In the genomic region with DNA sequence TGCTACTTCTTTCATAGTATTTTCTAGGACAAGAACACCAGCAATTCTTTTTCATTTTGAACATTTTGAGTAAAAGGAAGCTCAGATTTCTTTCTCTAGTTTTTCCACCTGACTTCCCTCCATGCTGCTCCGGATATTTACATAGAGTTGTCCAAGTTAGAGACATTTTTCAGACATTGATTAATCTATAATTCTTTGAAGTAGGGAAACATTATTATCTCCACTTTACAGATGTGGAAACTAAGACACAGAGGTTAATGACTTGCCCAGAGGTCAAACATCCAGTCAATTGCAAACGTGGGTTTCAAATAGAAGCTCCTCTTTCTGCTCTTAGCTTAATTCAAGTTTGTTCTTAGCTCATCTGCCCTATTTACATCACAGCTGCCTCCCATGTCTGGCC, we compare ENCODE assay signal across 30 cellular contexts.
"Had no signal": no experiment of that assay in that cellular context is flagged by ENCODE, and none has a peak within 500 bp of the region (broad histone marks: within the 10 kb centered on the region; RNA-seq: fewer than 3 reads in every experiment).

No MANE protein-coding gene starts in this region.

- H3K36me3 Mint-ChIP-seq: activated naive CD8-positive, alpha-beta T cell had no signal

- H3K27me3 ChIP-seq: dorsolateral prefrontal cortex had no signal

- H3K27ac Mint-ChIP-seq: activated CD8-positive, alpha-beta T cell treated with anti-CD3 and anti-CD28 coated beads for 36 hours; activated naive CD8-positive, alpha-beta T cell; activated T-helper 17 cell treated with anti-CD3 and anti-CD28 coated beads, Interleukin-2, amount 50 U/mL, for 72 hours; dendritic cell treated with granulocyte-macrophage colony-stimulating factor and Interleukin-4, amounts not matched to agents 40 ng/mL and 50 ng/mL, for 4 days; endodermal cell; T-helper 17 cell; T-helper 2 cell treated with Interferon-gamma antibody and Interleukin-4, amounts not matched to agents 5 μg/mL and 100 μg/mL, for 36 hours had no signal

- H3K9me3 ChIP-seq: esophagus squamous epithelium, gastroesophageal sphincter had no signal

- H3K4me1 ChIP-seq: esophagus squamous epithelium, gastroesophageal sphincter had no signal

- H3K4me1 Mint-ChIP-seq: central memory CD8-positive, alpha-beta T cell; endodermal cell; T-helper 17 cell had no signal

- ATAC-seq: activated CD8-positive, alpha-beta T cell treated with anti-CD3 and anti-CD28 coated beads for 36 hours; activated T-cell treated with anti-CD3 and anti-CD28 coated beads, Interleukin-2, amount 50 U/mL, for 4 hours; activated T-helper 17 cell treated with anti-CD3 and anti-CD28 coated beads, Interleukin-2, amount 50 U/mL, for 72 hours; gastroesophageal sphincter; T-helper 17 cell had no signal

- DNase-seq: activated CD4-positive, alpha-beta T cell treated with anti-CD3 and anti-CD28 coated beads for 1 hour; activated CD4-positive, alpha-beta T cell treated with anti-CD3 and anti-CD28 coated beads for 4 hours; activated CD4-positive, alpha-beta T cell treated with anti-CD3 and anti-CD28 coated beads, Interleukin-2, amount 50 U/mL, for 1 hour; activated CD4-positive, alpha-beta T cell treated with anti-CD3 and anti-CD28 coated beads, Interleukin-2, amount 50 U/mL, for 48 hours; activated CD8-positive, alpha-beta memory T cell treated with anti-CD3 and anti-CD28 coated beads for 24 hours; activated CD8-positive, alpha-beta T cell treated with anti-CD3 and anti-CD28 coated beads for 36 hours; activated effector memory CD4-positive, alpha-beta T cell treated with Interleukin-2 at 50 U/mL for 16 hours; activated gamma-delta T cell treated with Interleukin-2 at 50 U/mL for 16 hours; activated naive CD4-positive, alpha-beta T cell treated with anti-CD3 and anti-CD28 coated beads, Interleukin-2, amount 50 U/mL, for 16 hours; activated naive CD4-positive, alpha-beta T cell treated with Interleukin-2 at 50 U/mL for 16 hours; activated T-cell treated with anti-CD3 and anti-CD28 coated beads, Interleukin-2, amount 50 U/mL, for 4 hours; amniotic stem cell; anterior cingulate cortex; brain microvascular endothelial cell; dorsolateral prefrontal cortex; effector memory CD4-positive, alpha-beta T cell; endodermal cell; esophagus squamous epithelium; foreskin melanocyte; hippocampal formation; T-helper 1 cell; T-helper 17 cell; T1000 had no signal

- H3K4me3 ChIP-seq: coronary artery, dorsolateral prefrontal cortex, esophagus squamous epithelium, gastroesophageal sphincter had no signal

- H3K36me3 ChIP-seq: brain microvascular endothelial cell, esophagus squamous epithelium, gastroesophageal sphincter had no signal

- H3K27ac ChIP-seq: brain microvascular endothelial cell, coronary artery, dorsolateral prefrontal cortex, esophagus squamous epithelium, gastroesophageal sphincter had no signal

- H3K4me3 Mint-ChIP-seq: activated CD8-positive, alpha-beta T cell treated with anti-CD3 and anti-CD28 coated beads for 36 hours; activated naive CD8-positive, alpha-beta T cell; activated T-cell treated with anti-CD3 and anti-CD28 coated beads, Interleukin-2, amount 50 U/mL, for 4 hours; activated T-helper 17 cell treated with anti-CD3 and anti-CD28 coated beads, Interleukin-2, amount 50 U/mL, for 72 hours; central memory CD8-positive, alpha-beta T cell; dendritic cell treated with granulocyte-macrophage colony-stimulating factor and Interleukin-4, amounts not matched to agents 40 ng/mL and 50 ng/mL, for 4 days; endodermal cell; T-helper 17 cell; T-helper 2 cell treated with Interferon-gamma antibody and Interleukin-4, amounts not matched to agents 5 μg/mL and 100 μg/mL, for 36 hours had no signal

- H3K9me3 Mint-ChIP-seq: activated CD8-positive, alpha-beta T cell treated with anti-CD3 and anti-CD28 coated beads for 36 hours; activated T-cell treated with anti-CD3 and anti-CD28 coated beads, Interleukin-2, amount 50 U/mL, for 4 hours; dendritic cell treated with granulocyte-macrophage colony-stimulating factor and Interleukin-4, amounts not matched to agents 40 ng/mL and 50 ng/mL, for 4 days; endodermal cell; T-helper 2 cell treated with Interferon-gamma antibody and Interleukin-4, amounts not matched to agents 5 μg/mL and 100 μg/mL, for 36 hours had no signal

- H3K27me3 Mint-ChIP-seq: central memory CD8-positive, alpha-beta T cell had no signal
